ENCODE assay signal across 32 cellular contexts in genomic region chr2:34204560-34204959, GRCh38.
"Had no signal": no experiment of that assay in that cellular context is flagged by ENCODE, and none has a peak within 500 bp of the region (broad histone marks: within the 10 kb centered on the region; RNA-seq: fewer than 3 reads in every experiment).

No MANE protein-coding gene starts in this region.

- H3K27me3 ChIP-seq: MG63, SJCRH30 had no signal

- H3K9me3 ChIP-seq: MG63, SJCRH30, SK-N-SH had no signal

- DNase-seq: Kasumi-1, MG63, NCI-H1048, NCI-H1092 treated with DMSO at 0.1 percent for 48 hours, NCI-H1105 treated with DMSO at 0.1 percent for 48 hours, NCI-H1417, NCI-H1436, NCI-H146, NCI-H1694, NCI-H187 treated with DMSO at 0.1 percent for 48 hours, NCI-H2029, NCI-H2081, NCI-H2171 treated with DMSO at 0.1 percent for 48 hours, NCI-H2227 treated with DMSO at 0.1 percent for 48 hours, NCI-H345, NCI-H446, NCI-H524, NCI-H526, NCI-H69, NCI-H748 treated with DMSO at 0.1 percent for 48 hours, NCI-H82, PC-9, SHP77, SIG-M5, SJCRH30, SK-N-SH, SW 1271, T-helper 1 cell had no signal

- H3K4me3 ChIP-seq: MG63, PC-9, SJCRH30 had no signal

- H3K36me3 ChIP-seq: MG63, SJCRH30 had no signal

- FAIRE-seq: RCC 7860 had no signal

- H3K4me2 ChIP-seq: PC-9, SK-N-SH had no signal

- H3K27ac ChIP-seq: PC-9, RWPE1, SJCRH30 had no signal

- H3K4me1 ChIP-seq: SJCRH30 had no signal

- ATAC-seq: Panc1, Right ventricle myocardium inferior had no signal

- H3K9ac ChIP-seq: SK-N-SH had no signal

- H2AFZ ChIP-seq: PC-9 had no signal
